12 cellular contexts compared by ENCODE assay signal in genomic region chr2:25419678-25420242, GRCh38.
DNase-seq lines count a peak whose midpoint lies in the region; ATAC-seq lines count a peak whose summit lies in the region.
"Had no signal": no experiment of that assay in that cellular context is flagged by ENCODE, and none has a peak within 500 bp of the region (broad histone marks: within the 10 kb centered on the region; RNA-seq: fewer than 3 reads in every experiment).

No MANE protein-coding gene starts in this region.

- intact Hi-C loops in Right ventricle myocardium inferior (cut with DNase I), result no loop called here
- intact Hi-C loops in activated naive CD4-positive, alpha-beta T cell treated with anti-CD3 and anti-CD28 coated beads for 36 hours (cut with micrococcal nuclease), result no loop called here

- ATAC-seq in CD4-positive, CD25-positive, alpha-beta regulatory T cell (ENCODE audit: low read depth in 2 of 2), result peak; percentile 52 to 61
- ATAC-seq in HG02938 (IDR thresholded peaks at IDR 0.05; ENCODE audit: unreplicated experiment) (peak; percentile 75), Right ventricle myocardium inferior (no peak)

- H3K27me3 Mint-ChIP-seq in CD4-positive, CD25-positive, alpha-beta regulatory T cell, result no peaks in the 10 kb centered on the region
- H3K27me3 Mint-ChIP-seq in activated naive CD4-positive, alpha-beta T cell treated with anti-CD3 and anti-CD28 coated beads for 36 hours (ENCODE audit: low read depth), result no peaks in the 10 kb centered on the region
- H3K27me3 Mint-ChIP-seq: activated naive CD8-positive, alpha-beta T cell; naive thymus-derived CD8-positive, alpha-beta T cell had no signal

- H3K4me1 ChIP-seq in CD4-positive, CD25-positive, alpha-beta regulatory T cell (ENCODE audit: control insufficient read depth, insufficient read depth, low read length, poor library complexity, severe bottlenecking), result peaks cover 4% of the 10 kb centered on the region

- no peak overlapping the region for H3K4me3 ChIP-seq in CD4-positive, CD25-positive, alpha-beta regulatory T cell (ENCODE audit: low read depth, low read length)

- H3K4me1 Mint-ChIP-seq in CD4-positive, CD25-positive, alpha-beta regulatory T cell, result peaks cover 14 to 21% (median 17%) of the 10 kb centered on the region in 4 donors
- H3K4me1 Mint-ChIP-seq in activated naive CD4-positive, alpha-beta T cell treated with anti-CD3 and anti-CD28 coated beads for 36 hours (ENCODE audit: low read depth), result peaks cover 5% of the 10 kb centered on the region

- H3K27ac Mint-ChIP-seq in CD4-positive, CD25-positive, alpha-beta regulatory T cell, result peak overlapping the region; percentile 33 to 52 (median 44)
- H3K27ac Mint-ChIP-seq in activated naive CD4-positive, alpha-beta T cell treated with anti-CD3 and anti-CD28 coated beads for 36 hours, result no peak overlapping the region

- H3K4me3 Mint-ChIP-seq in CD4-positive, CD25-positive, alpha-beta regulatory T cell, result no peak overlapping the region
- no peak overlapping the region for H3K4me3 Mint-ChIP-seq in activated naive CD4-positive, alpha-beta T cell treated with anti-CD3 and anti-CD28 coated beads for 36 hours
- H3K4me3 Mint-ChIP-seq: activated naive CD8-positive, alpha-beta T cell had no signal

- DNase-seq in CD4-positive, CD25-positive, alpha-beta regulatory T cell, result peak in 1 of 3 donors; percentile 28
- DNase-seq in GM19238 (ENCODE audit: insufficient read length, low spot score) (peak; percentile 49), NOMO-1 treated with dmso at 0.1 percent for 144 hours (lab: John Stamatoyannopoulos, UW; ENCODE audit: unreplicated experiment) (peak; percentile 42), NCI-H2171 (lab: John Stamatoyannopoulos, UW) (no peak), Right ventricle myocardium inferior (ENCODE audit: missing footprints) (no peak), cerebellar cortex (ENCODE audit: low spot score) (no peak)
- no peak for DNase-seq in activated naive CD4-positive, alpha-beta T cell treated with anti-CD3 and anti-CD28 coated beads for 36 hours
- DNase-seq: AML-193, foreskin melanocyte had no signal

- CTCF ChIA-PET in activated naive CD4-positive, alpha-beta T cell treated with anti-CD3 and anti-CD28 coated beads for 36 hours (lab: Charles Lee), result no interaction called here

- peaks cover 4% of the 10 kb centered on the region for H3K36me3 ChIP-seq in CD4-positive, CD25-positive, alpha-beta regulatory T cell (ENCODE audit: control insufficient read depth, insufficient read depth, low read length)

- H3K36me3 Mint-ChIP-seq in CD4-positive, CD25-positive, alpha-beta regulatory T cell, result peaks cover 40% of the 10 kb centered on the region
- H3K36me3 Mint-ChIP-seq in activated naive CD4-positive, alpha-beta T cell treated with anti-CD3 and anti-CD28 coated beads for 36 hours (ENCODE audit: low read depth), result peaks cover 16% of the 10 kb centered on the region

- H3K9me3 ChIP-seq in CD4-positive, CD25-positive, alpha-beta regulatory T cell (ENCODE audit: control insufficient read depth in 2 of 2, low read length in 2 of 2), result no peaks in the 10 kb centered on the region

- no peak overlapping the region for H3K27ac ChIP-seq in CD4-positive, CD25-positive, alpha-beta regulatory T cell (ENCODE audit: insufficient read depth, low read length, poor library complexity, severe bottlenecking)

- peaks cover 0 to 2% (median 0%) of the 10 kb centered on the region in 7 donors for H3K9me3 Mint-ChIP-seq in CD4-positive, CD25-positive, alpha-beta regulatory T cell
- peaks cover 2% of the 10 kb centered on the region for H3K9me3 Mint-ChIP-seq in activated naive CD4-positive, alpha-beta T cell treated with anti-CD3 and anti-CD28 coated beads for 36 hours

- no peaks in the 10 kb centered on the region for H3K27me3 ChIP-seq in CD4-positive, CD25-positive, alpha-beta regulatory T cell (ENCODE audit: control insufficient read depth, insufficient read depth, low read length)

Comparison
In these comparisons a context has a peak if more than half of its experiments do, and no peak if none do; other contexts are left out.
1. DNase-seq: peak in GM19238 (single experiment) and NOMO-1 treated with dmso at 0.1 percent for 144 hours (single experiment); none in NCI-H2171 (single experiment), Right ventricle myocardium inferior (single experiment), activated naive CD4-positive, alpha-beta T cell treated with anti-CD3 and anti-CD28 coated beads for 36 hours (single experiment) and cerebellar cortex (single experiment).